ENCODE assay signal across 15 cellular contexts in genomic region chrY:7415157-7415633, GRCh38.
A peak's percentile ranks its signal among the peaks of the same experiment; 100 is the strongest.
DNase-seq lines count a peak whose midpoint lies in the region; ATAC-seq lines count a peak whose summit lies in the region.
"Had no signal": no experiment of that assay in that cellular context is flagged by ENCODE, and none has a peak within 500 bp of the region (broad histone marks: within the 10 kb centered on the region; RNA-seq: fewer than 3 reads in every experiment).

No MANE protein-coding gene starts in this region.

- ATAC-seq in left lobe of liver (peak; percentile 89), GM19455 (IDR thresholded peaks at IDR 0.05; ENCODE audit: unreplicated experiment) (no peak), HG02852 (IDR thresholded peaks at IDR 0.05; ENCODE audit: unreplicated experiment) (no peak)
- ATAC-seq: GM23338 had no signal

- DNase-seq in H4 (ENCODE audit: low spot score) (peak; percentile 31), NCI-H2171 treated with DMSO at 0.1 percent for 48 hours (lab: John Stamatoyannopoulos, UW) (peak; percentile 79), left lobe of liver (ENCODE audit: low spot score) (peak; percentile 63), globus pallidus (ENCODE audit: low spot score) (no peak), occipital lobe (lab: John Stamatoyannopoulos, UW) (no peak)
- DNase-seq: C1 segment of cervical spinal cord, NCI-H1436, NCI-H2029 treated with DMSO at 0.1 percent for 48 hours, NCI-H2227 treated with DMSO at 0.1 percent for 48 hours, NCI-H524 treated with DMSO at 0.1 percent for 48 hours, OCI-M1, SW 1271 had no signal

Comparison
In these comparisons a context has a peak if more than half of its experiments do, and no peak if none do; other contexts are left out.
1. DNase-seq: peak in H4 (single experiment), NCI-H2171 treated with DMSO at 0.1 percent for 48 hours (single experiment) and left lobe of liver (single experiment); none in globus pallidus (single experiment) and occipital lobe (single experiment).